20 cellular contexts compared by ENCODE assay signal in genomic region chr2:40746150-40746549, GRCh38.
DNase-seq lines count a peak whose midpoint lies in the region; ATAC-seq, FAIRE-seq and TF ChIP-seq lines count a peak whose summit lies in the region.
"Had no signal": no experiment of that assay in that cellular context is flagged by ENCODE, and none has a peak within 500 bp of the region (broad histone marks: within the 10 kb centered on the region; RNA-seq: fewer than 3 reads in every experiment).

No MANE protein-coding gene starts in this region.

- no peaks in the 10 kb centered on the region for H3K4me1 ChIP-seq in uterus
- H3K4me1 ChIP-seq: ascending aorta, esophagus muscularis mucosa had no signal

- DNase-seq in Caki2 (ENCODE audit: low read depth), result peak; percentile 29
- peak; percentile 20 for DNase-seq in NCI-H460 (ENCODE audit: extremely low read depth, low read depth)
- peak; percentile 6 to 11 for DNase-seq in erythroblast (lab: John Stamatoyannopoulos, UW)
- DNase-seq in frontal cortex (ENCODE audit: low spot score in 2 of 2), result no peak
- DNase-seq in uterus, result no peak
- no peak for DNase-seq in Calu3
- DNase-seq: activated gamma-delta T cell treated with Interleukin-2 at 50 U/mL for 16 hours; cortex of kidney; kidney glomerular epithelial cell; mucosa of descending colon; NCI-H446 treated with DMSO at 0.1 percent for 48 hours; ovary; stimulated activated naive CD4-positive, alpha-beta T cell treated with Interleukin-2 at 50 U/mL for 16 hours had no signal

- CTCF ChIA-PET in Calu3 (lab: Charles Lee), result no interaction called here

- H3K27me3 ChIP-seq in uterus, result no peaks in the 10 kb centered on the region
- H3K27me3 ChIP-seq: ascending aorta, esophagus muscularis mucosa, ovary had no signal

- BruUV-seq in Calu3 (replicated peaks; lab: Mats Ljungman, UMichigan), result no TSS peak

- TF ChIP-seq POLR2A in erythroblast (IDR thresholded peaks at IDR 0.05; ENCODE audit: low read length) (no peak), uterus (IDR thresholded peaks at IDR 0.05) (no peak)

- no peaks in the 10 kb centered on the region for H3K9me3 Mint-ChIP-seq in Calu3 (ENCODE audit: low read depth, unreplicated experiment)

- no peak overlapping the region for H3K27ac ChIP-seq in uterus
- H3K27ac ChIP-seq: ascending aorta, esophagus muscularis mucosa, ovary had no signal

- H3K36me3 Mint-ChIP-seq in Calu3 (ENCODE audit: insufficient read depth, unreplicated experiment), result no peaks in the 10 kb centered on the region

- ATAC-seq in HG02588 (IDR thresholded peaks at IDR 0.05; ENCODE audit: unreplicated experiment), result peak; percentile 68
- no peak for ATAC-seq in HG02623 (IDR thresholded peaks at IDR 0.05; ENCODE audit: unreplicated experiment)
- ATAC-seq: mucosa of descending colon had no signal

- no peaks in the 10 kb centered on the region for H3K9me3 ChIP-seq in uterus
- H3K9me3 ChIP-seq: ascending aorta, esophagus muscularis mucosa, mucosa of descending colon, ovary had no signal

- H3K36me3 ChIP-seq in uterus, result no peaks in the 10 kb centered on the region
- H3K36me3 ChIP-seq: ascending aorta, esophagus muscularis mucosa, ovary had no signal

- intact Hi-C loops in uterus (cut with DNase I; ENCODE audit: low total_unique reads), result no loop called here
- intact Hi-C loops in Calu3 (cut with micrococcal nuclease; ENCODE audit: unreplicated experiment), result no loop called here

- FAIRE-seq in frontal cortex (lab: Jason Lieb, UNC), result no peak
- FAIRE-seq: GM19239, urothelium cell line had no signal

- no peak overlapping the region for H3K4me3 ChIP-seq in uterus
- H3K4me3 ChIP-seq: ascending aorta, esophagus muscularis mucosa, mucosa of descending colon, ovary, smooth muscle cell had no signal

- TF ChIP-seq CTCF in uterus (IDR thresholded peaks at IDR 0.05), result no peak
- no peak for TF ChIP-seq CTCF in Calu3 (IDR thresholded peaks at IDR 0.05; ENCODE audit: unreplicated experiment)

- no peak overlapping the region for H3K4me3 Mint-ChIP-seq in Calu3 (ENCODE audit: low read depth, unreplicated experiment)

- no peak overlapping the region for H3K27ac Mint-ChIP-seq in Calu3 (ENCODE audit: unreplicated experiment)

- H3K4me1 Mint-ChIP-seq in Calu3 (ENCODE audit: low read depth, unreplicated experiment), result no peaks in the 10 kb centered on the region

- in situ Hi-C loops in Caki2 (cut with HindIII; ENCODE audit: low pct_unique_long_range_greater_than_20kb, low sequenced_read_pairs), result no loop called here

- no peaks in the 10 kb centered on the region for H3K27me3 Mint-ChIP-seq in Calu3 (ENCODE audit: unreplicated experiment)

Comparison
In these comparisons a context has a peak if more than half of its experiments do, and no peak if none do; other contexts are left out.
1. DNase-seq: peak in Caki2 (single experiment), NCI-H460 (single experiment) and erythroblast (2 of 2); none in frontal cortex (0 of 2), uterus (0 of 2) and Calu3 (single experiment).